Comparison of ENCODE assay signal across 8 cellular contexts in the genomic region with DNA sequence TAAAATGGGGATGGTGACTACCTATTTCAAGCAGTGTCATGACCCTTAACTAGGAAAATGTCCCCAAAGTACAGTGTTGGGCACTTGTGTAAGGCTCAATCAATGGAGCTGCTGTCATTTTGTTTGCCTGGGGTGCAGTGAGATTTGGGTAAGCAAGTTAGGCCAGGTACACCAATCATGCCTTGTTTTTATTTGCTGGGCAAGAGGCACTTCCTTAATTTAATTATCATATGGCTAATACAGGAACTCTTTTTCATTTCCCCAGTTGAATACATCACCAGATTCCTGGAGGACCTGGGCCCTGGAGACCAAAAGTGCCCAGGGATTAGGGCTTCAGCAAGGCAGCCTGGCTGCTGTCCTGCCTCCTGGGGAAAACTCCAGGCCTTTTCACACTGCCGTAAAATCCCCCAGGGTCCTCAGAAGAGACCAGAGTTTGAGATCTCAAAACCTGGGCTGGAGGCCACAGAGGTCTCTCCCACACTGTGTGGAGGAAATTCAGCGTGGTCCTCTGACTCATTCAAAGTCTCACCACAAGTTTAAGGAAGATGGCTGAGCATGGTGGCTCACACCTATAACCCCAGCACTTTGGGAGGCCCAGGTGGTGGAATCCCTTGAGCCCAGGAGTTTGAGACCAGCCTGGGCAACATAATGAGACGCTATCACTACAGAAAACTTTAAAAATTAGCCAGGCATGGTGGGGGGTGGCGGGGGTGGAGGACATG. TPM values are rescaled to one million over a fixed set of nuclear protein-coding genes. Genes with fewer than 3 reads are reported as not detected.
DNase-seq lines count a peak whose midpoint lies in the region; ATAC-seq and TF ChIP-seq lines count a peak whose summit lies in the region.
"Had no signal": no experiment of that assay in that cellular context is flagged by ENCODE, and none has a peak within 500 bp of the region (broad histone marks: within the 10 kb centered on the region; RNA-seq: fewer than 3 reads in every experiment).

No MANE protein-coding gene starts in this region.

- CTCF ChIA-PET in A673 (lab: Charles Lee): no interaction called here

- no peaks in the 10 kb centered on the region for H3K4me1 ChIP-seq in A673 (ENCODE audit: insufficient read depth, low read length, poor library complexity, severe bottlenecking)

- H3K9me3 ChIP-seq in A673 (ENCODE audit: low read depth, low read length, poor library complexity, severe bottlenecking): no peaks in the 10 kb centered on the region

- H3K27ac ChIP-seq in A673 (ENCODE audit: low read depth, low read length, poor library complexity, severe bottlenecking): no peak overlapping the region
- H3K27ac ChIP-seq: KMS-11 had no signal

- H3K9me3 Mint-ChIP-seq in activated naive CD8-positive, alpha-beta T cell treated with anti-CD3 and anti-CD28 coated beads for 36 hours: peaks cover 3% of the 10 kb centered on the region

- peak overlapping the region; percentile 92 for H3K27ac Mint-ChIP-seq in activated naive CD8-positive, alpha-beta T cell treated with anti-CD3 and anti-CD28 coated beads for 36 hours

- H3K4me1 Mint-ChIP-seq in activated naive CD8-positive, alpha-beta T cell treated with anti-CD3 and anti-CD28 coated beads for 36 hours: peaks cover 57% of the 10 kb centered on the region

- no TSS peak for BruUV-seq in A673 (replicated peaks; lab: Mats Ljungman, UMichigan)

- H3K4me3 ChIP-seq in A673 (ENCODE audit: low read depth, low read length, poor library complexity, severe bottlenecking): no peak overlapping the region

- no peaks in the 10 kb centered on the region for H3K27me3 Mint-ChIP-seq in activated naive CD8-positive, alpha-beta T cell treated with anti-CD3 and anti-CD28 coated beads for 36 hours

- H3K36me3 Mint-ChIP-seq in activated naive CD8-positive, alpha-beta T cell treated with anti-CD3 and anti-CD28 coated beads for 36 hours: peaks cover 35% of the 10 kb centered on the region

- peak; percentile 56 for ATAC-seq in GM21423 (IDR thresholded peaks at IDR 0.05; ENCODE audit: unreplicated experiment)

- POLR2A ChIA-PET in A673 (lab: Charles Lee; ENCODE audit: low non-redundant PET): no interaction called here

- H3K4me3 Mint-ChIP-seq in activated naive CD8-positive, alpha-beta T cell treated with anti-CD3 and anti-CD28 coated beads for 36 hours: no peak overlapping the region

- H3K36me3 ChIP-seq in A673 (ENCODE audit: insufficient read depth, low read length, poor library complexity, severe bottlenecking): no peaks in the 10 kb centered on the region

- no peak for TF ChIP-seq CTCF in A673 (conservative IDR thresholded peaks at IDR 0.05; ENCODE audit: low read depth, low read length)

- intact Hi-C loops in A673 (cut with micrococcal nuclease; ENCODE audit: unreplicated experiment): no loop called here

- H3K27me3 ChIP-seq in A673 (replicated peaks; ENCODE audit: insufficient read depth, low read depth, low read length, poor library complexity): no peaks in the 10 kb centered on the region

- DNase-seq in MV-4-11 (lab: John Stamatoyannopoulos, UW) (peak; percentile 59), A673 (ENCODE audit: low spot score) (no peak), NCI-H1092 (lab: John Stamatoyannopoulos, UW) (no peak), SK-N-DZ (ENCODE audit: low spot score) (no peak)
- peak; percentile 50 for DNase-seq in activated naive CD8-positive, alpha-beta T cell treated with anti-CD3 and anti-CD28 coated beads for 36 hours
- peak; percentile 26 for DNase-seq in stimulated activated CD8-positive, alpha-beta memory T cell treated with anti-CD3 and anti-CD28 coated beads, Interleukin-4, amount 100 ng/mL, for 24 hours (ENCODE audit: low read depth)

RNA-seq across cellular contexts. Expression of gene FOXN3, which starts 28.4 kb away (rescaled TPM):
- 10 to 100 TPM; 80.1 to 82.4 TPM for total RNA-seq in activated naive CD8-positive, alpha-beta T cell treated with anti-CD3 and anti-CD28 coated beads for 36 hours
- 15.3 and 21.9 TPM in 2 replicates for total RNA-seq in A673 (2021)
- 22.4 and 23.6 TPM in 2 replicates for polyA plus RNA-seq in SK-N-DZ (2014; cell fraction: cytosol; rRNA removed)
- 12.1 and 14.7 TPM in 2 replicates for polyA plus RNA-seq in SK-N-DZ (2014; cell fraction: nucleus; rRNA removed)

Comparison
In these comparisons a context has a peak if more than half of its experiments do, and no peak if none do; other contexts are left out.
1. DNase-seq: peak in MV-4-11 (single experiment), activated naive CD8-positive, alpha-beta T cell treated with anti-CD3 and anti-CD28 coated beads for 36 hours (single experiment) and stimulated activated CD8-positive, alpha-beta memory T cell treated with anti-CD3 and anti-CD28 coated beads, Interleukin-4, amount 100 ng/mL, for 24 hours (single experiment); none in A673 (single experiment), NCI-H1092 (single experiment) and SK-N-DZ (single experiment).